ENCODE assay signal across 30 cellular contexts in genomic region chr13:106887686-106888085, GRCh38.
"Had no signal": no experiment of that assay in that cellular context is flagged by ENCODE, and none has a peak within 500 bp of the region (broad histone marks: within the 10 kb centered on the region; RNA-seq: fewer than 3 reads in every experiment).

No MANE protein-coding gene starts in this region.

- H3K27ac Mint-ChIP-seq: naive B cell; naive thymus-derived CD8-positive, alpha-beta T cell; nephron; progenitor cell of endocrine pancreas; stimulated activated effector memory CD8-positive, alpha-beta T cell treated with anti-CD3 and anti-CD28 coated beads, Interleukin-12 subunit alpha, Interleukin-12 subunit beta, amount 100 ng/mL, for 72 hours; stimulated activated naive B cell treated with anti-CD40 and anti-IgM and Interleukin-4, amounts not matched to agents 10 μg/mL and 1 μg/mL and 100 μg/mL, for 72 hours; stimulated activated naive CD8-positive, alpha-beta T cell treated with anti-CD3 and anti-CD28 coated beads, Interleukin-15, Interleukin-2, amounts not matched to agents 100 ng/mL and 50 ng/mL, for 24 hours had no signal

- H3K9ac ChIP-seq: parathyroid adenoma had no signal

- H3K4me1 Mint-ChIP-seq: naive B cell; stimulated activated effector memory CD8-positive, alpha-beta T cell treated with anti-CD3 and anti-CD28 coated beads, Interleukin-12 subunit alpha, Interleukin-12 subunit beta, amount 100 ng/mL, for 72 hours; stimulated activated naive B cell treated with anti-CD40 and anti-IgM and Interleukin-4, amounts not matched to agents 10 μg/mL and 1 μg/mL and 100 μg/mL, for 72 hours had no signal

- H3K27me3 ChIP-seq: neutrophil, ovary, right lobe of liver, sigmoid colon, stomach, thyroid gland, tibial nerve, upper lobe of left lung, vagina had no signal

- H3K27ac ChIP-seq: neutrophil, ovary, parathyroid adenoma, psoas muscle, right lobe of liver, sigmoid colon, stomach, thoracic aorta, thyroid gland, tibial nerve, upper lobe of left lung, vagina had no signal

- DNase-seq: naive B cell; naive thymus-derived CD8-positive, alpha-beta T cell; nucleus accumbens; ovary; posterior cingulate gyrus; psoas muscle; right cardiac atrium; right lobe of liver; sigmoid colon; small intestine; stimulated activated CD4-positive, alpha-beta T cell treated with anti-CD3 and anti-CD28 coated beads, Interleukin-15, amount 100 ng/mL, for 24 hours; stimulated activated CD4-positive, alpha-beta T cell treated with anti-CD3 and anti-CD28 coated beads, Interleukin-2, amount 100 ng/mL, for 24 hours; stimulated activated CD4-positive, alpha-beta T cell treated with anti-CD3 and anti-CD28 coated beads, Interleukin-2, amount 100 ng/mL, for 48 hours; stimulated activated CD4-positive, alpha-beta T cell treated with anti-CD3 and anti-CD28 coated beads, Interleukin-4, amount 100 ng/mL, for 24 hours; stimulated activated naive B cell treated with anti-CD40 and anti-IgM and Interleukin-4, amounts not matched to agents 10 μg/mL and 1 μg/mL and 100 μg/mL, for 72 hours; stimulated activated naive CD4-positive, alpha-beta T cell treated with Interleukin-2 at 50 U/mL for 16 hours; stomach; thyroid gland; trophoblast cell; upper lobe of left lung had no signal

- H3K9me3 ChIP-seq: neutrophil, ovary, psoas muscle, right lobe of liver, sigmoid colon, thoracic aorta, thyroid gland, tibial nerve, upper lobe of left lung, vagina had no signal

- H3K9me3 Mint-ChIP-seq: stimulated activated effector memory CD8-positive, alpha-beta T cell treated with anti-CD3 and anti-CD28 coated beads, Interleukin-12 subunit alpha, Interleukin-12 subunit beta, amount 100 ng/mL, for 72 hours; stimulated activated naive CD8-positive, alpha-beta T cell treated with anti-CD3 and anti-CD28 coated beads, Interleukin-15, Interleukin-2, amounts not matched to agents 100 ng/mL and 50 ng/mL, for 24 hours had no signal

- H3K27me3 Mint-ChIP-seq: progenitor cell of endocrine pancreas; stimulated activated naive CD8-positive, alpha-beta T cell treated with anti-CD3 and anti-CD28 coated beads, Interleukin-15, Interleukin-2, amounts not matched to agents 100 ng/mL and 50 ng/mL, for 24 hours had no signal

- H3K36me3 ChIP-seq: neutrophil, ovary, right lobe of liver, sigmoid colon, stomach, thoracic aorta, thyroid gland, tibial nerve, upper lobe of left lung, vagina had no signal

- H2AFZ ChIP-seq: parathyroid adenoma had no signal

- ATAC-seq: naive thymus-derived CD8-positive, alpha-beta T cell; psoas muscle; right cardiac atrium; right lobe of liver; stimulated activated naive B cell treated with anti-CD40 and anti-IgM and Interleukin-4, amounts not matched to agents 10 μg/mL and 1 μg/mL and 100 μg/mL, for 72 hours had no signal

- H3K4me1 ChIP-seq: parathyroid adenoma, psoas muscle, right lobe of liver, sigmoid colon, stomach, thyroid gland, tibial nerve, upper lobe of left lung, vagina had no signal

- H3K4me3 Mint-ChIP-seq: naive B cell; naive thymus-derived CD8-positive, alpha-beta T cell; nephron; neural crest cell; stimulated activated effector memory CD8-positive, alpha-beta T cell treated with anti-CD3 and anti-CD28 coated beads, Interleukin-12 subunit alpha, Interleukin-12 subunit beta, amount 100 ng/mL, for 72 hours; stimulated activated naive B cell treated with anti-CD40 and anti-IgM and Interleukin-4, amounts not matched to agents 10 μg/mL and 1 μg/mL and 100 μg/mL, for 72 hours; stimulated activated naive CD8-positive, alpha-beta T cell treated with anti-CD3 and anti-CD28 coated beads, Interleukin-15, Interleukin-2, amounts not matched to agents 100 ng/mL and 50 ng/mL, for 24 hours had no signal

- H3K4me3 ChIP-seq: ovary, psoas muscle, right lobe of liver, sigmoid colon, stomach, thoracic aorta, thyroid gland, tibial nerve, upper lobe of left lung, vagina had no signal

- H3K79me2 ChIP-seq: parathyroid adenoma had no signal

- H3K36me3 Mint-ChIP-seq: naive B cell; naive thymus-derived CD8-positive, alpha-beta T cell; stimulated activated effector memory CD8-positive, alpha-beta T cell treated with anti-CD3 and anti-CD28 coated beads, Interleukin-12 subunit alpha, Interleukin-12 subunit beta, amount 100 ng/mL, for 72 hours; stimulated activated naive B cell treated with anti-CD40 and anti-IgM and Interleukin-4, amounts not matched to agents 10 μg/mL and 1 μg/mL and 100 μg/mL, for 72 hours had no signal
